ENCODE assay signal across 26 cellular contexts in genomic region chr16:77131398-77131797, GRCh38.
"Had no signal": no experiment of that assay in that cellular context is flagged by ENCODE, and none has a peak within 500 bp of the region (broad histone marks: within the 10 kb centered on the region; RNA-seq: fewer than 3 reads in every experiment).

No MANE protein-coding gene starts in this region.

- H3K27me3 ChIP-seq: stomach, suprapubic skin, testis, thyroid gland, tibial artery, tibial nerve, transverse colon, upper lobe of left lung, upper lobe of right lung, uterus, vagina had no signal

- H3K9me3 ChIP-seq: suprapubic skin, testis, thoracic aorta, thyroid gland, tibial artery, transverse colon, upper lobe of left lung, upper lobe of right lung, uterus, vagina had no signal

- H3K27ac ChIP-seq: stomach, suprapubic skin, testis, thoracic aorta, thyroid gland, tibial artery, tibial nerve, transverse colon, upper lobe of left lung, upper lobe of right lung, uterus, vagina had no signal

- DNase-seq: stimulated activated CD4-positive, alpha-beta T cell treated with anti-CD3 and anti-CD28 coated beads, Interleukin-2, amount 100 ng/mL, for 48 hours; stimulated activated CD4-positive, alpha-beta T cell treated with anti-CD3 and anti-CD28 coated beads, Interleukin-4, amount 100 ng/mL, for 1 hour; stimulated activated CD4-positive, alpha-beta T cell treated with anti-CD3 and anti-CD28 coated beads, Interleukin-4, amount 100 ng/mL, for 24 hours; stimulated activated CD4-positive, alpha-beta T cell treated with anti-CD3 and anti-CD28 coated beads, Interleukin-4, amount 100 ng/mL, for 4 hours; stimulated activated CD8-positive, alpha-beta memory T cell treated with anti-CD3 and anti-CD28 coated beads, Interleukin-4, amount 100 ng/mL, for 48 hours; stimulated activated naive B cell treated with anti-CD40 and anti-IgM and Interleukin-4, amounts not matched to agents 10 μg/mL and 1 μg/mL and 100 μg/mL, for 72 hours; stimulated activated naive CD4-positive, alpha-beta T cell; stimulated activated naive CD4-positive, alpha-beta T cell treated with Interleukin-2 at 50 U/mL for 16 hours; stimulated activated naive CD8-positive, alpha-beta T cell treated with anti-CD3 and anti-CD28 coated beads, Interleukin-15, amount 100 ng/mL, for 72 hours; stimulated activated naive CD8-positive, alpha-beta T cell treated with anti-CD3 and anti-CD28 coated beads, Interleukin-15, Interleukin-2, amounts not matched to agents 100 U/mL and 50 U/mL, for 24 hours; stomach; substantia nigra; testis; thyroid gland; tibial artery; transverse colon; trophoblast cell; upper lobe of left lung; upper lobe of right lung; uterus had no signal

- H3K4me3 ChIP-seq: stomach, suprapubic skin, testis, thoracic aorta, thyroid gland, tibial artery, tibial nerve, transverse colon, upper lobe of left lung, upper lobe of right lung, uterus, vagina had no signal

- ATAC-seq: stimulated activated effector memory CD8-positive, alpha-beta T cell treated with anti-CD3 and anti-CD28 coated beads, Interleukin-12 subunit alpha, Interleukin-12 subunit beta, amount 100 ng/mL, for 72 hours; stimulated activated memory B cell treated with anti-CD40 and anti-IgM and Interleukin-4, amounts not matched to agents 10 μg/mL and 1 μg/mL and 100 μg/mL, for 72 hours; stimulated activated naive B cell treated with anti-CD40 and anti-IgM and Interleukin-4, amounts not matched to agents 10 μg/mL and 1 μg/mL and 100 μg/mL, for 72 hours; stimulated activated naive CD8-positive, alpha-beta T cell treated with anti-CD3 and anti-CD28 coated beads, Interleukin-15, amount 100 ng/mL, for 72 hours; stimulated activated naive CD8-positive, alpha-beta T cell treated with anti-CD3 and anti-CD28 coated beads, Interleukin-15, Interleukin-2, amounts not matched to agents 100 U/mL and 50 U/mL, for 24 hours; upper lobe of right lung had no signal

- H3K36me3 ChIP-seq: stomach, suprapubic skin, thoracic aorta, thyroid gland, tibial artery, tibial nerve, transverse colon, upper lobe of left lung, upper lobe of right lung, uterus, vagina had no signal

- H3K4me1 ChIP-seq: stomach, suprapubic skin, thyroid gland, tibial artery, tibial nerve, transverse colon, upper lobe of left lung, upper lobe of right lung, uterus, vagina had no signal
